In the genomic region with DNA sequence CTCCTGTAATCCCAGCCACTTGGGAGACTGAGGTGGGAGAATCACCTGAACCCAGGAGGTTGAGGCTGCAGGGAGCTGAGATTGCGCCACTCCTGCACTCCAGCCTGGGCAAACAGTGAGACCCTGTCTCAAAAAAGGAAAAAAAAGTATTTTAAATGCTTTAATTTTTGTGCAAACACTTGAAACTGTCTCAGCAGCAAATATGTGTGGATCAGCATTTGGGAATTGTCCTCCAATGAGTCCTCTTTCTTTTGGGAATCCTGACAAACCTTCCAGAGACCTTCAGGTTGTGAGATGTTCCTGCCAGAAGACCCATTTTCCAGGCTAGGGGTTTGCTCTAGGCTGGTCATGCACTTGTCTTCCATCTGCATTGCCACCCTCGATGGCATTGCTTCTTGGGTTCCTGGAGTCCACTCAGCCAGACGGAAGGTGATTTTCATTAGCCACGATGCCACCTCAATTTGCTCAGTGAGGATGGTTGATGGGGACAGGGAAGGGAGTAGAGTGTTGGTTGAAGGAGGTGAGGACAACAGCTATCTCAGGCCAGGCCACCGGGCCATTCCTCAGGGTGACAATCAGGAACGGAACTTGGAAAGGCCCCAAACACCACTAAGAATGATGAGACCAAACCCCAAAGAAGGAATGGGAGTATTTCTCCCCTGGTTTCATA, we compare ENCODE assay signal across 23 cellular contexts. TPM values are rescaled to one million over a fixed set of nuclear protein-coding genes. Genes with fewer than 3 reads are reported as not detected.
DNase-seq lines count a peak whose midpoint lies in the region; ATAC-seq and TF ChIP-seq lines count a peak whose summit lies in the region.
"Had no signal": no experiment of that assay in that cellular context is flagged by ENCODE, and none has a peak within 500 bp of the region (broad histone marks: within the 10 kb centered on the region; RNA-seq: fewer than 3 reads in every experiment).

No MANE protein-coding gene starts in this region.

- H3K36me3 ChIP-seq in lung (ENCODE audit: control insufficient read depth in 2 of 2, insufficient read depth in 2 of 2, low read length in 2 of 2) = no peaks in the 10 kb centered on the region
- H3K36me3 ChIP-seq in neural progenitor cell = no peaks in the 10 kb centered on the region
- H3K36me3 ChIP-seq: SJCRH30 had no signal

- no peak overlapping the region for H3K4me2 ChIP-seq in neural progenitor cell

- no peaks in the 10 kb centered on the region for H3K36me3 Mint-ChIP-seq in type B pancreatic cell
- H3K36me3 Mint-ChIP-seq in neural progenitor cell = no peaks in the 10 kb centered on the region
- H3K36me3 Mint-ChIP-seq: CD4-positive, alpha-beta memory T cell had no signal

- H3K4me3 Mint-ChIP-seq in type B pancreatic cell (no peak overlapping the region), neural progenitor cell (no peak overlapping the region)
- H3K4me3 Mint-ChIP-seq: CD4-positive, alpha-beta memory T cell had no signal

- peak; percentile 5 for DNase-seq in activated CD8-positive, alpha-beta memory T cell treated with anti-CD3 and anti-CD28 coated beads for 24 hours
- no peak for DNase-seq in activated CD8-positive, alpha-beta memory T cell treated with anti-CD3 and anti-CD28 coated beads, Interleukin-2, amount 50 U/mL, for 4 hours
- DNase-seq in coronary artery (ENCODE audit: low spot score) (peak; percentile 49), lung (ENCODE audit: low spot score) (peak; percentile 17), type B pancreatic cell (ENCODE audit: extremely low spot score, unreplicated experiment) (peak; percentile 24), neural progenitor cell (ENCODE audit: low spot score) (no peak), NCI-H1105 treated with DMSO at 0.1 percent for 48 hours (lab: John Stamatoyannopoulos, UW) (no peak)
- DNase-seq: Calu3; CD4-positive, alpha-beta memory T cell; DMS53; HCEC 1CT; IMR-90; Karpas-422; MM.1S; NCI-H1092 treated with DMSO at 0.1 percent for 48 hours; NCI-H1694; NCI-H2227 treated with DMSO at 0.1 percent for 48 hours; NCI-H524 treated with DMSO at 0.1 percent for 48 hours; RPMI8226; SJCRH30 had no signal

- H3K4me1 Mint-ChIP-seq in type B pancreatic cell (ENCODE audit: unreplicated experiment) (peaks cover 12% of the 10 kb centered on the region), neural progenitor cell (peaks cover 17% of the 10 kb centered on the region)
- H3K4me1 Mint-ChIP-seq: CD4-positive, alpha-beta memory T cell had no signal

- H3K9ac ChIP-seq in neural progenitor cell = no peak overlapping the region

- no peaks in the 10 kb centered on the region for H4K20me1 ChIP-seq in neural progenitor cell (ENCODE audit: low read depth)

- H3K27me3 Mint-ChIP-seq in type B pancreatic cell (no peaks in the 10 kb centered on the region), neural progenitor cell (ENCODE audit: insufficient read depth, low read depth) (peaks cover 10% of the 10 kb centered on the region)

- no peaks in the 10 kb centered on the region for H3K9me3 Mint-ChIP-seq in type B pancreatic cell
- H3K9me3 Mint-ChIP-seq in neural progenitor cell = no peaks in the 10 kb centered on the region
- H3K9me3 Mint-ChIP-seq: CD4-positive, alpha-beta memory T cell had no signal

- TF ChIP-seq CTCF in coronary artery (IDR thresholded peaks at IDR 0.05) = no peak
- no peak for TF ChIP-seq CTCF in lung (IDR thresholded peaks at IDR 0.05; ENCODE audit: control extremely low read depth, extremely low read depth)
- TF ChIP-seq CTCF in type B pancreatic cell (conservative IDR thresholded peaks at IDR 0.05) = no peak
- TF ChIP-seq CTCF in neural progenitor cell (IDR thresholded peaks at IDR 0.05) = no peak

- H3K79me2 ChIP-seq in neural progenitor cell (ENCODE audit: low read depth) = no peaks in the 10 kb centered on the region

- H3K27me3 ChIP-seq in lung (ENCODE audit: control insufficient read depth, insufficient read depth) (no peaks in the 10 kb centered on the region), neural progenitor cell (peaks cover 9% of the 10 kb centered on the region)

- WGBS in lung, 2 donors = 85 to 88% methylated on average over 6 of the region's 6 CpGs

- no peak overlapping the region for H2AFZ ChIP-seq in neural progenitor cell (replicated peaks)

- no peaks in the 10 kb centered on the region for H3K9me3 ChIP-seq in lung (ENCODE audit: control insufficient read depth in 2 of 2, insufficient read depth in 1 of 2, low read length in 1 of 2)
- H3K9me3 ChIP-seq in neural progenitor cell (ENCODE audit: low read depth) = no peaks in the 10 kb centered on the region
- H3K9me3 ChIP-seq: SJCRH30 had no signal

- no peaks in the 10 kb centered on the region for H3F3A ChIP-seq in neural progenitor cell (ENCODE audit: low read depth)

- H3K4me3 ChIP-seq in coronary artery (no peak overlapping the region), lung (no peak overlapping the region), neural progenitor cell (no peak overlapping the region)
- H3K4me3 ChIP-seq: SJCRH30 had no signal

- H3K27ac ChIP-seq in coronary artery (no peak overlapping the region), lung (ENCODE audit: low read depth in 1 of 2, low read length in 1 of 2) (no peak overlapping the region), neural progenitor cell (no peak overlapping the region)
- H3K27ac ChIP-seq: SJCRH30 had no signal

- H3K27ac Mint-ChIP-seq in type B pancreatic cell = no peak overlapping the region
- H3K27ac Mint-ChIP-seq in neural progenitor cell = no peak overlapping the region
- H3K27ac Mint-ChIP-seq: CD4-positive, alpha-beta memory T cell had no signal

- H3K4me1 ChIP-seq in lung (ENCODE audit: control insufficient read depth in 2 of 2, insufficient read depth in 2 of 2, low read length in 2 of 2) (no peaks in the 10 kb centered on the region), neural progenitor cell (no peaks in the 10 kb centered on the region)
- H3K4me1 ChIP-seq: SJCRH30 had no signal

- ATAC-seq in lung (ENCODE audit: insufficient read depth, low FRiP score) (no peak), GM18498 (IDR thresholded peaks at IDR 0.05; ENCODE audit: unreplicated experiment) (no peak)

RNA-seq across cellular contexts. Expression of a gene that starts 55.4 kb away (rescaled TPM):
- total RNA-seq in lung = 10 to 100 TPM; 24.3 to 81.1 TPM
- polyA plus RNA-seq in lung = 10 to 100 TPM; 37.7 to 70.5 TPM
- total RNA-seq in type B pancreatic cell (ENCODE audit: low replicate concordance) = 71.7 and 170 TPM in 2 replicates
- 1.4 and 2.4 TPM in 2 replicates for total RNA-seq in neural progenitor cell (ENCODE audit: low replicate concordance)
- total RNA-seq: A172, IMR-90 had no signal
- polyA plus RNA-seq: BJ, IMR-90 had no signal

Comparison
In these comparisons a context has a peak if more than half of its experiments do, and no peak if none do; other contexts are left out.
1. DNase-seq: peak in activated CD8-positive, alpha-beta memory T cell treated with anti-CD3 and anti-CD28 coated beads for 24 hours (single experiment), coronary artery (single experiment), lung (single experiment) and type B pancreatic cell (single experiment); none in activated CD8-positive, alpha-beta memory T cell treated with anti-CD3 and anti-CD28 coated beads, Interleukin-2, amount 50 U/mL, for 4 hours (single experiment), neural progenitor cell (single experiment) and NCI-H1105 treated with DMSO at 0.1 percent for 48 hours (single experiment).